Comparison of ENCODE assay signal across 19 cellular contexts in the genomic region with DNA sequence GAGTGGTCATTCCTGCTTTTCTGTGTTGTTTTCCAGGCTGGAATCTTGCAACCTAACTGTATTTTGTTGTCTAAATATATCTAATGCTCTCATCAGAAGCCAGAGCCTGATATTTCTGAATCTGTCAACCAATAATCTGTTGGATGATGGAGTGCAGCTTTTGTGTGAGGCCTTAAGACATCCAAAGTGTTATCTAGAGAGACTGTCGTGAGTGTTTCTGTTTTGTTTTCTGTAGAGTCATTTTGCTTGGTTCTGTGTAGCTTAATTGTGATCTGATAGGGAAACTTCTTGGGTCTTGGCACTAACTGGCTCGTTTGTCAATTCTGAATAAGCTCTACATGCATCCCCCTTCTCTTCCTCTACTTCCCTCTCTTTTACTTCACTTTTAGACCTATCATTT. TPM values are rescaled to one million over a fixed set of nuclear protein-coding genes. Genes with fewer than 3 reads are reported as not detected.
"Had no signal": no experiment of that assay in that cellular context is flagged by ENCODE, and none has a peak within 500 bp of the region (broad histone marks: within the 10 kb centered on the region; RNA-seq: fewer than 3 reads in every experiment).

No MANE protein-coding gene starts in this region.

- ATAC-seq: activated naive CD8-positive, alpha-beta T cell treated with anti-CD3 and anti-CD28 coated beads, Interleukin-2, amount 50 U/mL, for 24 hours; activated T-helper 17 cell treated with anti-CD3 and anti-CD28 coated beads, Interleukin-2, amount 50 U/mL, for 72 hours; natural killer cell treated with Interleukin-12 subunit alpha and Interleukin-12 subunit beta and Interleukin-15 and Interleukin-18, amount 100 ng/mL, for 72 hours; WTC11 had no signal

- H3K4me1 ChIP-seq: ascending aorta, colonic mucosa, tibial nerve had no signal

- H3K27me3 ChIP-seq: ascending aorta, colonic mucosa, tibial nerve had no signal

- H3K4me3 Mint-ChIP-seq: activated CD4-positive, alpha-beta memory T cell treated with anti-CD3 and anti-CD28 coated beads for 36 hours; activated naive CD8-positive, alpha-beta T cell treated with anti-CD3 and anti-CD28 coated beads, Interleukin-2, amount 50 U/mL, for 24 hours; activated T-helper 17 cell treated with anti-CD3 and anti-CD28 coated beads, Interleukin-2, amount 50 U/mL, for 72 hours; central memory CD8-positive, alpha-beta T cell; natural killer cell treated with Interleukin-12 subunit alpha and Interleukin-12 subunit beta and Interleukin-15 and Interleukin-18, amount 100 ng/mL, for 72 hours; stimulated activated naive CD8-positive, alpha-beta T cell treated with anti-CD3 and anti-CD28 coated beads, Interleukin-15, Interleukin-2, amounts not matched to agents 100 ng/mL and 50 ng/mL, for 24 hours; T-helper 2 cell treated with Interferon-gamma antibody and Interleukin-4, amounts not matched to agents 5 μg/mL and 100 μg/mL, for 36 hours; WTC11 had no signal

- H3K4me3 ChIP-seq: ascending aorta, colonic mucosa, tibial nerve had no signal

- H3K27ac Mint-ChIP-seq: activated CD4-positive, alpha-beta memory T cell treated with anti-CD3 and anti-CD28 coated beads for 36 hours; activated naive CD8-positive, alpha-beta T cell treated with anti-CD3 and anti-CD28 coated beads, Interleukin-2, amount 50 U/mL, for 24 hours; activated T-helper 17 cell treated with anti-CD3 and anti-CD28 coated beads, Interleukin-2, amount 50 U/mL, for 72 hours; natural killer cell treated with Interleukin-12 subunit alpha and Interleukin-12 subunit beta and Interleukin-15 and Interleukin-18, amount 100 ng/mL, for 72 hours; stimulated activated naive CD8-positive, alpha-beta T cell treated with anti-CD3 and anti-CD28 coated beads, Interleukin-15, Interleukin-2, amounts not matched to agents 100 ng/mL and 50 ng/mL, for 24 hours; T-helper 2 cell treated with Interferon-gamma antibody and Interleukin-4, amounts not matched to agents 5 μg/mL and 100 μg/mL, for 36 hours; WTC11 had no signal

- H3K36me3 ChIP-seq: ascending aorta, colonic mucosa, tibial nerve had no signal

- DNase-seq: activated CD4-positive, alpha-beta memory T cell treated with anti-CD3 and anti-CD28 coated beads for 36 hours; activated CD4-positive, alpha-beta T cell treated with anti-CD3 and anti-CD28 coated beads for 4 hours; activated naive CD4-positive, alpha-beta T cell treated with Interleukin-2 at 50 U/mL for 16 hours; activated naive CD8-positive, alpha-beta T cell treated with anti-CD3 and anti-CD28 coated beads, Interleukin-2, amount 50 U/mL, for 24 hours; activated T-cell treated with anti-CD3 and anti-CD28 coated beads for 4 hours; colonic mucosa; erythroblast; posterior cingulate gyrus; SK-N-SH; stimulated activated CD4-positive, alpha-beta T cell treated with anti-CD3 and anti-CD28 coated beads, Interleukin-2, amount 100 ng/mL, for 24 hours had no signal

- H3K9me3 ChIP-seq: ascending aorta, colonic mucosa, SK-N-SH, tibial nerve had no signal

- H3K27ac ChIP-seq: ascending aorta, colonic mucosa, tibial nerve had no signal

- H3K4me1 Mint-ChIP-seq: activated naive CD8-positive, alpha-beta T cell treated with anti-CD3 and anti-CD28 coated beads, Interleukin-2, amount 50 U/mL, for 24 hours; activated T-helper 17 cell treated with anti-CD3 and anti-CD28 coated beads, Interleukin-2, amount 50 U/mL, for 72 hours; central memory CD8-positive, alpha-beta T cell had no signal

- H3K9me3 Mint-ChIP-seq: activated CD4-positive, alpha-beta memory T cell treated with anti-CD3 and anti-CD28 coated beads for 36 hours; activated naive CD8-positive, alpha-beta T cell treated with anti-CD3 and anti-CD28 coated beads, Interleukin-2, amount 50 U/mL, for 24 hours; activated T-helper 17 cell treated with anti-CD3 and anti-CD28 coated beads, Interleukin-2, amount 50 U/mL, for 72 hours; central memory CD8-positive, alpha-beta T cell; natural killer cell treated with Interleukin-12 subunit alpha and Interleukin-12 subunit beta and Interleukin-15 and Interleukin-18, amount 100 ng/mL, for 72 hours; stimulated activated naive CD8-positive, alpha-beta T cell treated with anti-CD3 and anti-CD28 coated beads, Interleukin-15, Interleukin-2, amounts not matched to agents 100 ng/mL and 50 ng/mL, for 24 hours; T-helper 2 cell treated with Interferon-gamma antibody and Interleukin-4, amounts not matched to agents 5 μg/mL and 100 μg/mL, for 36 hours; WTC11 had no signal

- H3K4me2 ChIP-seq: SK-N-SH had no signal

- H3K36me3 Mint-ChIP-seq: activated CD4-positive, alpha-beta memory T cell treated with anti-CD3 and anti-CD28 coated beads for 36 hours; natural killer cell treated with Interleukin-12 subunit alpha and Interleukin-12 subunit beta and Interleukin-15 and Interleukin-18, amount 100 ng/mL, for 72 hours; WTC11 had no signal

- H3K9ac ChIP-seq: SK-N-SH had no signal

RNA-seq across cellular contexts. Expression of a gene that starts 31.2 kb away (rescaled TPM):
- total RNA-seq: activated CD4-positive, alpha-beta memory T cell treated with anti-CD3 and anti-CD28 coated beads for 36 hours; activated T-helper 17 cell treated with anti-CD3 and anti-CD28 coated beads, Interleukin-2, amount 50 U/mL, for 72 hours; ascending aorta; colonic mucosa; natural killer cell treated with Interleukin-12 subunit alpha and Interleukin-12 subunit beta and Interleukin-15 and Interleukin-18, amount 100 ng/mL, for 72 hours; WTC11 had no signal
- polyA plus RNA-seq: liver, SK-N-SH had no signal

RNA-seq across cellular contexts. Expression of a gene that starts 37.4 kb away (rescaled TPM):
- total RNA-seq: ascending aorta; natural killer cell treated with Interleukin-12 subunit alpha and Interleukin-12 subunit beta and Interleukin-15 and Interleukin-18, amount 100 ng/mL, for 72 hours had no signal
- polyA plus RNA-seq: SK-N-SH had no signal

RNA-seq across cellular contexts. Expression of a gene that starts 37.5 kb away (rescaled TPM):
- total RNA-seq: activated CD4-positive, alpha-beta memory T cell treated with anti-CD3 and anti-CD28 coated beads for 36 hours; activated T-helper 17 cell treated with anti-CD3 and anti-CD28 coated beads, Interleukin-2, amount 50 U/mL, for 72 hours; ascending aorta; natural killer cell treated with Interleukin-12 subunit alpha and Interleukin-12 subunit beta and Interleukin-15 and Interleukin-18, amount 100 ng/mL, for 72 hours had no signal
